In genomic region chr14:62632771-62633170, GRCh38 we compare ENCODE assay signal across 29 cellular contexts.
"Had no signal": no experiment of that assay in that cellular context is flagged by ENCODE, and none has a peak within 500 bp of the region (broad histone marks: within the 10 kb centered on the region; RNA-seq: fewer than 3 reads in every experiment).

No MANE protein-coding gene starts in this region.

- FAIRE-seq: colon, endometrium, endothelial cell of umbilical vein, frontal cortex had no signal

- H3K4me2 ChIP-seq: hepatocyte had no signal

- H3K9me3 ChIP-seq: colonic mucosa, esophagus squamous epithelium, gastrocnemius medialis, gastroesophageal sphincter had no signal

- H3K4me3 ChIP-seq: colonic mucosa, coronary artery, dorsolateral prefrontal cortex, esophagus squamous epithelium, gastrocnemius medialis, gastroesophageal sphincter, heart left ventricle, heart right ventricle, hepatocyte had no signal

- H3K27me3 Mint-ChIP-seq: dendritic cell treated with granulocyte-macrophage colony-stimulating factor and Interleukin-4, amounts not matched to agents 40 ng/mL and 50 ng/mL, for 4 days; effector memory CD8-positive, alpha-beta T cell had no signal

- DNase-seq: colonic mucosa; cortex of kidney; dermis blood vessel endothelial cell; dorsolateral prefrontal cortex; effector CD4-positive, alpha-beta T cell; effector CD8-positive, alpha-beta T cell; effector memory CD4-positive, alpha-beta T cell; effector memory CD8-positive, alpha-beta T cell; endodermal cell; erythroblast; esophagus squamous epithelium; foreskin fibroblast; foreskin keratinocyte; foreskin melanocyte; gastrocnemius medialis; glutamatergic neuron; head of caudate nucleus; heart left ventricle; heart right ventricle had no signal

- H3K4me1 ChIP-seq: colonic mucosa, esophagus squamous epithelium, foreskin keratinocyte, gastrocnemius medialis, gastroesophageal sphincter, heart left ventricle, heart right ventricle had no signal

- H3K27ac ChIP-seq: colonic mucosa, coronary artery, dorsolateral prefrontal cortex, epithelial cell of prostate, esophagus squamous epithelium, foreskin keratinocyte, gastrocnemius medialis, gastroesophageal sphincter, heart left ventricle, heart right ventricle, hepatocyte had no signal

- H2AFZ ChIP-seq: hepatocyte had no signal

- H3K36me3 ChIP-seq: colonic mucosa, esophagus squamous epithelium, gastrocnemius medialis, gastroesophageal sphincter, heart left ventricle, heart right ventricle had no signal

- H3K27ac Mint-ChIP-seq: dendritic cell treated with granulocyte-macrophage colony-stimulating factor and Interleukin-4, amounts not matched to agents 40 ng/mL and 50 ng/mL, for 4 days; effector memory CD8-positive, alpha-beta T cell; endodermal cell had no signal

- H3K27me3 ChIP-seq: colonic mucosa, dorsolateral prefrontal cortex, esophagus squamous epithelium, foreskin keratinocyte, gastrocnemius medialis, gastroesophageal sphincter, heart right ventricle, hepatocyte had no signal

- H3K4me3 Mint-ChIP-seq: dendritic cell treated with granulocyte-macrophage colony-stimulating factor and Interleukin-4, amounts not matched to agents 40 ng/mL and 50 ng/mL, for 4 days; effector memory CD8-positive, alpha-beta T cell; endodermal cell had no signal

- H3K79me2 ChIP-seq: hepatocyte had no signal

- ATAC-seq: effector memory CD8-positive, alpha-beta T cell; esophagus mucosa; foreskin keratinocyte; gastrocnemius medialis; gastroesophageal sphincter; heart left ventricle; heart right ventricle had no signal
